20 cellular contexts compared by ENCODE assay signal in genomic region chr17:13395872-13396271, GRCh38.
DNase-seq lines count a peak whose midpoint lies in the region; ATAC-seq and TF ChIP-seq lines count a peak whose summit lies in the region.
"Had no signal": no experiment of that assay in that cellular context is flagged by ENCODE, and none has a peak within 500 bp of the region (broad histone marks: within the 10 kb centered on the region; RNA-seq: fewer than 3 reads in every experiment).

No MANE protein-coding gene starts in this region.

- H3K4me3 ChIP-seq in AG10803 (ENCODE audit: low read length), result no peak overlapping the region
- H3K4me3 ChIP-seq in neuronal stem cell (ENCODE audit: low read length in 2 of 2), result no peak overlapping the region
- H3K4me3 ChIP-seq: heart right ventricle, SK-N-MC, vagina had no signal

- peaks cover 6 to 19% of the 10 kb centered on the region in 2 donors for H3K4me1 ChIP-seq in neuronal stem cell (ENCODE audit: control insufficient read depth in 2 of 2, insufficient read depth in 1 of 2, low read depth in 1 of 2, low read length in 2 of 2)
- H3K4me1 ChIP-seq: vagina had no signal

- no peak overlapping the region for H3K27ac Mint-ChIP-seq in activated T-cell treated with anti-CD3 and anti-CD28 coated beads, Interleukin-2, amount 50 U/mL, for 24 hours
- H3K27ac Mint-ChIP-seq: activated CD8-positive, alpha-beta memory T cell treated with anti-CD3 and anti-CD28 coated beads, Interleukin-2, amount 10 ng/mL, durations not matched to agents 7 days and 5 days; naive thymus-derived CD8-positive, alpha-beta T cell had no signal

- no peaks in the 10 kb centered on the region for H3K4me1 Mint-ChIP-seq in activated T-cell treated with anti-CD3 and anti-CD28 coated beads, Interleukin-2, amount 50 U/mL, for 24 hours (ENCODE audit: low read depth)
- H3K4me1 Mint-ChIP-seq: activated CD8-positive, alpha-beta memory T cell treated with anti-CD3 and anti-CD28 coated beads, Interleukin-2, amount 10 ng/mL, durations not matched to agents 7 days and 5 days; naive thymus-derived CD8-positive, alpha-beta T cell had no signal

- H3K4me2 ChIP-seq in neuronal stem cell (ENCODE audit: insufficient read depth, low read length, poor library complexity, severe bottlenecking), result no peak overlapping the region

- H4K8ac ChIP-seq in neuronal stem cell (ENCODE audit: low read depth, low read length), result no peak overlapping the region

- H2AK5ac ChIP-seq in neuronal stem cell (ENCODE audit: low read depth, low read length), result no peak overlapping the region

- H3K27me3 Mint-ChIP-seq in activated T-cell treated with anti-CD3 and anti-CD28 coated beads, Interleukin-2, amount 50 U/mL, for 24 hours, result peaks cover 4% of the 10 kb centered on the region
- H3K27me3 Mint-ChIP-seq: activated CD8-positive, alpha-beta memory T cell treated with anti-CD3 and anti-CD28 coated beads, Interleukin-2, amount 10 ng/mL, durations not matched to agents 7 days and 5 days had no signal

- no peak overlapping the region for H3K9ac ChIP-seq in neuronal stem cell (ENCODE audit: low read depth, low read length, poor library complexity)

- no peak overlapping the region for H3K4ac ChIP-seq in neuronal stem cell (ENCODE audit: low read length)

- no peak overlapping the region for H2BK5ac ChIP-seq in neuronal stem cell (ENCODE audit: low read length)

- no peak overlapping the region for H3K23ac ChIP-seq in neuronal stem cell (ENCODE audit: low read depth, low read length, poor library complexity)

- no peak overlapping the region for H4K91ac ChIP-seq in neuronal stem cell (ENCODE audit: low read depth, low read length, poor library complexity)

- no peak overlapping the region for H3K4me3 Mint-ChIP-seq in activated T-cell treated with anti-CD3 and anti-CD28 coated beads, Interleukin-2, amount 50 U/mL, for 24 hours
- H3K4me3 Mint-ChIP-seq: activated CD8-positive, alpha-beta memory T cell treated with anti-CD3 and anti-CD28 coated beads, Interleukin-2, amount 10 ng/mL, durations not matched to agents 7 days and 5 days; naive thymus-derived CD8-positive, alpha-beta T cell had no signal

- H3K14ac ChIP-seq in neuronal stem cell (ENCODE audit: low read length), result no peak overlapping the region

- H2BK12ac ChIP-seq in neuronal stem cell (ENCODE audit: low read length), result no peak overlapping the region

- H2BK15ac ChIP-seq in neuronal stem cell (ENCODE audit: low read length), result no peak overlapping the region

- H3K27ac ChIP-seq in epithelial cell of prostate (peak overlapping the region; percentile 84), neuronal stem cell (replicated peaks; ENCODE audit: low read length) (no peak overlapping the region)
- H3K27ac ChIP-seq: SK-N-MC, vagina had no signal

- no peak overlapping the region for H2BK120ac ChIP-seq in neuronal stem cell (ENCODE audit: low read depth, low read length)

- H3K18ac ChIP-seq in neuronal stem cell (ENCODE audit: low read length), result peak overlapping the region; percentile 63

- H3K36me3 ChIP-seq in neuronal stem cell (replicated peaks in 1 of 2; ENCODE audit: control insufficient read depth in 2 of 2, insufficient read depth in 2 of 2, low read length in 2 of 2), result no peaks in the 10 kb centered on the region
- H3K36me3 ChIP-seq: heart right ventricle, vagina had no signal

- ATAC-seq in GM18502 (IDR thresholded peaks at IDR 0.05; ENCODE audit: poor library complexity, unreplicated experiment) (no peak), HG02588 (IDR thresholded peaks at IDR 0.05; ENCODE audit: unreplicated experiment) (no peak)
- ATAC-seq: activated CD8-positive, alpha-beta memory T cell treated with anti-CD3 and anti-CD28 coated beads, Interleukin-2, amount 10 ng/mL, durations not matched to agents 7 days and 5 days; heart right ventricle; naive thymus-derived CD8-positive, alpha-beta T cell had no signal

- no peaks in the 10 kb centered on the region for H3K79me1 ChIP-seq in neuronal stem cell (ENCODE audit: low read depth, low read length)

- no peaks in the 10 kb centered on the region for H3K36me3 Mint-ChIP-seq in activated T-cell treated with anti-CD3 and anti-CD28 coated beads, Interleukin-2, amount 50 U/mL, for 24 hours (ENCODE audit: low read depth)
- H3K36me3 Mint-ChIP-seq: activated CD8-positive, alpha-beta memory T cell treated with anti-CD3 and anti-CD28 coated beads, Interleukin-2, amount 10 ng/mL, durations not matched to agents 7 days and 5 days; naive thymus-derived CD8-positive, alpha-beta T cell had no signal

- H3K9me3 ChIP-seq in neuronal stem cell (replicated peaks in 1 of 2; ENCODE audit: control insufficient read depth in 2 of 2, insufficient read depth in 1 of 2, low read depth in 1 of 2, low read length in 2 of 2), result no peaks in the 10 kb centered on the region
- H3K9me3 ChIP-seq: heart right ventricle, vagina had no signal

- DNase-seq in AG10803 (ENCODE audit: low read depth), result peak; percentile 79
- peak; percentile 17 for DNase-seq in RPMI7951 (ENCODE audit: low read depth)
- no peak for DNase-seq in epithelial cell of prostate (ENCODE audit: low read depth, low spot score)
- no peak for DNase-seq in neuronal stem cell (ENCODE audit: low spot score)
- DNase-seq in activated T-cell treated with anti-CD3 and anti-CD28 coated beads, Interleukin-2, amount 50 U/mL, for 24 hours, result no peak
- DNase-seq in anterior cingulate cortex (lab: John Stamatoyannopoulos, UW), result no peak
- DNase-seq: activated CD4-positive, alpha-beta T cell treated with anti-CD3 and anti-CD28 coated beads for 1 hour; activated CD8-positive, alpha-beta memory T cell treated with anti-CD3 and anti-CD28 coated beads, Interleukin-2, amount 10 ng/mL, durations not matched to agents 7 days and 5 days; heart right ventricle; islet precursor cell; naive thymus-derived CD8-positive, alpha-beta T cell; NCI-H1694; NCI-H345; OCI-M1; stimulated activated CD4-positive, alpha-beta T cell treated with anti-CD3 and anti-CD28 coated beads, Interleukin-2, amount 100 ng/mL, for 24 hours; T1000 had no signal

- peaks cover 0 to 2% (median 0%) of the 10 kb centered on the region in 3 experiments for H3K27me3 ChIP-seq in neuronal stem cell (ENCODE audit: control insufficient read depth in 3 of 3, insufficient read depth in 3 of 3, low read depth in 1 of 3, low read length in 3 of 3)
- H3K27me3 ChIP-seq: heart right ventricle, vagina had no signal

- no peak for TF ChIP-seq CTCF in AG10803 (conservative IDR thresholded peaks at IDR 0.05; ENCODE audit: low read length)

- no peaks in the 10 kb centered on the region for H3K9me3 Mint-ChIP-seq in activated T-cell treated with anti-CD3 and anti-CD28 coated beads, Interleukin-2, amount 50 U/mL, for 24 hours

- H2AFZ ChIP-seq in neuronal stem cell (ENCODE audit: low read length), result peak overlapping the region; percentile 77

- no CpG with 5 or more reads among the region's 1 CpG for WGBS in neuronal stem cell (ENCODE audit: extremely low coverage in 2 of 2, insufficient read length in 2 of 2, insufficient replicate concordance in 1 of 2), 2 donors

Comparison
In these comparisons a context has a peak if more than half of its experiments do, and no peak if none do; other contexts are left out.
1. DNase-seq: peak in AG10803 (single experiment) and RPMI7951 (single experiment); none in epithelial cell of prostate (single experiment), neuronal stem cell (single experiment), activated T-cell treated with anti-CD3 and anti-CD28 coated beads, Interleukin-2, amount 50 U/mL, for 24 hours (single experiment) and anterior cingulate cortex (0 of 58).